Comparison of ENCODE assay signal across 1 cellular context in genomic region chr16:85733155-85733838, GRCh38.
TF ChIP-seq lines count a peak whose summit lies in the region.

No MANE protein-coding gene starts in this region.

TF ChIP-seq in K562, 482 proteins besides CTCF, POLR2A, EP300 and RAD21 (continues in another document):
- TF ChIP-seq ESRRA (IDR thresholded peaks at IDR 0.05; ENCODE audit: borderline replicate concordance, low read depth): no peak
- no peak for TF ChIP-seq RBFOX2 (IDR thresholded peaks at IDR 0.05; ENCODE audit: low read depth, low read length)
- TF ChIP-seq JUNB (CRISPR knock-in tag; conservative IDR thresholded peaks at IDR 0.05): no peak
- TF ChIP-seq, protein P1, sequence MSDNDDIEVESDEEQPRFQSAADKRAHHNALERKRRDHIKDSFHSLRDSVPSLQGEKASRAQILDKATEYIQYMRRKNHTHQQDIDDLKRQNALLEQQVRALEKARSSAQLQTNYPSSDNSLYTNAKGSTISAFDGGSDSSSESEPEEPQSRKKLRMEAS (CRISPR knock-in tag; IDR thresholded peaks at IDR 0.05): peak; percentile 19; the same call in 1 of the 2 replicates
- TF ChIP-seq SRF (CRISPR knock-in tag; IDR thresholded peaks at IDR 0.05): 0 out of 4 replicates have a peak, but pooled peaks of 1 of the 2 experiments have one; percentile 20
- no peak for TF ChIP-seq ZBTB17 (CRISPR knock-in tag; IDR thresholded peaks at IDR 0.05)
- no peak for TF ChIP-seq ATF4 (CRISPR knock-in tag; IDR thresholded peaks at IDR 0.05)
- no peak for TF ChIP-seq ZNF644 (tag; IDR thresholded peaks at IDR 0.05; ENCODE audit: low read depth)
- no peak for TF ChIP-seq TGIF2 (CRISPR knock-in tag; IDR thresholded peaks at IDR 0.05)
- no peak for TF ChIP-seq ARID2 (IDR thresholded peaks at IDR 0.05)
- TF ChIP-seq RBM22 (IDR thresholded peaks at IDR 0.05; ENCODE audit: low read depth, low read length, poor library complexity, severe bottlenecking): no peak
- TF ChIP-seq MGA (IDR thresholded peaks at IDR 0.05): peak; percentile 55
- TF ChIP-seq ZNF12 (CRISPR knock-in tag; IDR thresholded peaks at IDR 0.05): no peak
- no peak for TF ChIP-seq ZNF224 (CRISPR knock-in tag; IDR thresholded peaks at IDR 0.05)
- TF ChIP-seq ZBTB34 (CRISPR knock-in tag; IDR thresholded peaks at IDR 0.05): no peak
- TF ChIP-seq DACH1 (IDR thresholded peaks at IDR 0.05; ENCODE audit: partially characterized antibody): no peak
- TF ChIP-seq, protein P2, sequence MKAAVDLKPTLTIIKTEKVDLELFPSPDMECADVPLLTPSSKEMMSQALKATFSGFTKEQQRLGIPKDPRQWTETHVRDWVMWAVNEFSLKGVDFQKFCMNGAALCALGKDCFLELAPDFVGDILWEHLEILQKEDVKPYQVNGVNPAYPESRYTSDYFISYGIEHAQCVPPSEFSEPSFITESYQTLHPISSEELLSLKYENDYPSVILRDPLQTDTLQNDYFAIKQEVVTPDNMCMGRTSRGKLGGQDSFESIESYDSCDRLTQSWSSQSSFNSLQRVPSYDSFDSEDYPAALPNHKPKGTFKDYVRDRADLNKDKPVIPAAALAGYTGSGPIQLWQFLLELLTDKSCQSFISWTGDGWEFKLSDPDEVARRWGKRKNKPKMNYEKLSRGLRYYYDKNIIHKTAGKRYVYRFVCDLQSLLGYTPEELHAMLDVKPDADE (conservative IDR thresholded peaks at IDR 0.05; ENCODE audit: control insufficient read depth, low read depth, low read length): no peak
- 0 out of 2 replicates have a peak, but pooled peaks have one; percentile 18 for TF ChIP-seq CXXC5 (CRISPR knock-in tag; IDR thresholded peaks at IDR 0.05)
- no peak for TF ChIP-seq HDGF (IDR thresholded peaks at IDR 0.05)
- TF ChIP-seq, protein P3, sequence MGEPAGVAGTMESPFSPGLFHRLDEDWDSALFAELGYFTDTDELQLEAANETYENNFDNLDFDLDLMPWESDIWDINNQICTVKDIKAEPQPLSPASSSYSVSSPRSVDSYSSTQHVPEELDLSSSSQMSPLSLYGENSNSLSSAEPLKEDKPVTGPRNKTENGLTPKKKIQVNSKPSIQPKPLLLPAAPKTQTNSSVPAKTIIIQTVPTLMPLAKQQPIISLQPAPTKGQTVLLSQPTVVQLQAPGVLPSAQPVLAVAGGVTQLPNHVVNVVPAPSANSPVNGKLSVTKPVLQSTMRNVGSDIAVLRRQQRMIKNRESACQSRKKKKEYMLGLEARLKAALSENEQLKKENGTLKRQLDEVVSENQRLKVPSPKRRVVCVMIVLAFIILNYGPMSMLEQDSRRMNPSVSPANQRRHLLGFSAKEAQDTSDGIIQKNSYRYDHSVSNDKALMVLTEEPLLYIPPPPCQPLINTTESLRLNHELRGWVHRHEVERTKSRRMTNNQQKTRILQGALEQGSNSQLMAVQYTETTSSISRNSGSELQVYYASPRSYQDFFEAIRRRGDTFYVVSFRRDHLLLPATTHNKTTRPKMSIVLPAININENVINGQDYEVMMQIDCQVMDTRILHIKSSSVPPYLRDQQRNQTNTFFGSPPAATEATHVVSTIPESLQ (CRISPR knock-in tag; IDR thresholded peaks at IDR 0.05): no peak
- TF ChIP-seq ZNF780A (CRISPR knock-in tag; IDR thresholded peaks at IDR 0.05): no peak
- peak; percentile 96 for TF ChIP-seq CEBPB (tag; IDR thresholded peaks at IDR 0.05)
- TF ChIP-seq BCOR (IDR thresholded peaks at IDR 0.05): peak; percentile 65
- no peak for TF ChIP-seq ZBTB7A (IDR thresholded peaks at IDR 0.05; ENCODE audit: borderline replicate concordance, control insufficient read depth, low read depth, low read length)
- no peak for TF ChIP-seq SAFB2 (IDR thresholded peaks at IDR 0.05; ENCODE audit: borderline replicate concordance, low read depth, low read length, severe bottlenecking)
- 0 out of 2 replicates have a peak, but pooled peaks have one; percentile 47 for TF ChIP-seq ZNF766 (CRISPR knock-in tag; conservative IDR thresholded peaks at IDR 0.05)
- no peak for TF ChIP-seq CBFB (CRISPR knock-in tag; IDR thresholded peaks at IDR 0.05)
- TF ChIP-seq SIN3B (IDR thresholded peaks at IDR 0.05; ENCODE audit: low read depth): no peak
- TF ChIP-seq NCOA6 (IDR thresholded peaks at IDR 0.05): no peak
- TF ChIP-seq ZNF133 (CRISPR knock-in tag; IDR thresholded peaks at IDR 0.05): no peak
- TF ChIP-seq GTF2E2 (tag; IDR thresholded peaks at IDR 0.05): no peak
- TF ChIP-seq SPI1 (IDR thresholded peaks at IDR 0.05; ENCODE audit: borderline replicate concordance, low read depth, low read length): no peak
- TF ChIP-seq ILK (tag; IDR thresholded peaks at IDR 0.05; ENCODE audit: borderline replicate concordance, low read depth): no peak
- no peak for TF ChIP-seq TSHZ1 (CRISPR knock-in tag; IDR thresholded peaks at IDR 0.05)
- no peak for TF ChIP-seq TBP (optimal IDR thresholded peaks at IDR 0.05; ENCODE audit: low read depth, low read length)
- no peak for TF ChIP-seq ZNF134 (CRISPR knock-in tag; conservative IDR thresholded peaks at IDR 0.05)
- TF ChIP-seq HLTF (IDR thresholded peaks at IDR 0.05): no peak
- TF ChIP-seq ZNF212 (CRISPR knock-in tag; IDR thresholded peaks at IDR 0.05): no peak
- peak; percentile 96 for TF ChIP-seq ZNF24 (IDR thresholded peaks at IDR 0.05)
- TF ChIP-seq ZNF551 (CRISPR knock-in tag; IDR thresholded peaks at IDR 0.05): no peak
- no peak for TF ChIP-seq TAF7 (tag; IDR thresholded peaks at IDR 0.05)
- no peak for TF ChIP-seq WHSC1 (IDR thresholded peaks at IDR 0.05; ENCODE audit: low read length)
- TF ChIP-seq DNMT1 (IDR thresholded peaks at IDR 0.05): no peak
- no peak for TF ChIP-seq ADNP (tag; IDR thresholded peaks at IDR 0.05)
- TF ChIP-seq MBD2 (IDR thresholded peaks at IDR 0.05; ENCODE audit: borderline replicate concordance, low read depth): no peak
- TF ChIP-seq, protein P4, sequence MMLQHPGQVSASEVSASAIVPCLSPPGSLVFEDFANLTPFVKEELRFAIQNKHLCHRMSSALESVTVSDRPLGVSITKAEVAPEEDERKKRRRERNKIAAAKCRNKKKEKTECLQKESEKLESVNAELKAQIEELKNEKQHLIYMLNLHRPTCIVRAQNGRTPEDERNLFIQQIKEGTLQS (IDR thresholded peaks at IDR 0.05): peak; percentile 78
- TF ChIP-seq, protein P4 (CRISPR knock-in tag; conservative IDR thresholded peaks at IDR 0.05): no peak
- peak; percentile 78 for TF ChIP-seq CEBPG (CRISPR knock-in tag; IDR thresholded peaks at IDR 0.05)
- peak; percentile 80 to 94 for TF ChIP-seq CEBPG (tag; conservative IDR thresholded peaks at IDR 0.05 in 1 of 2, IDR thresholded peaks at IDR 0.05 in 1 of 2)
